ENCODE assay signal across 8 cellular contexts in the genomic region with DNA sequence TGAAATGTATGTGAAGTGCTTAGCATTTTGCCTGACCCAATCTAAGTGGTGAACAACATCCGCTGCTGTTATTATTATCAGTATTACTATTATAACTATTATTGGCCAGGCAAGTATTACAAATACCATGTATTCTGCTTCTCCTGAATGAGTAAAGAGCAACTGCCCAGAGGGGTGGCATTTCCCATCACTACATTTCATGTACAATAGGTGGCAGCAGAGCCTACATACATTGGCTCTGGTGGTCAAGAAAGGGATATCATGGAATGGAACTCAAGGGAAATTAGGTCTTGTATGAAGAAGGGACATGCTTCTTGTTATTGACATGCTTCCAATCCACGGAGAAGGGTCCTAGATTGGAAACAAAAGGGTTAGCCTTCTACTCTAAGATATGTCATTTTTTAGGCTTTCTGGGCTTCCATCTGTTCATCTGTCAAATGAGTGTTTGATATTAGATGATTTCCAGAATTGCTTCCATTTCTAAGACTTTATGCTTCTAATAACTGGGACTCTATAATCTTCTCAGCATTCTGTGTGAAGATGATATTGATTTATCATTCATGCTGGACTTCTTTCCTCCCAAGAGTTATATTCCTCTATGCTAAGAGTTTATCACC.
DNase-seq lines count a peak whose midpoint lies in the region; ATAC-seq, FAIRE-seq and TF ChIP-seq lines count a peak whose summit lies in the region.

No MANE protein-coding gene starts in this region.

- H3K36me3 ChIP-seq in right lobe of liver, result peaks cover 0 to 9% (median 2%) of the 10 kb centered on the region in 4 donors

- H3K4me1 ChIP-seq in A549 (no peaks in the 10 kb centered on the region), right lobe of liver (peaks cover 0 to 10% (median 2%) of the 10 kb centered on the region in 4 donors)

- H3K9me3 ChIP-seq in A549, result no peaks in the 10 kb centered on the region
- H3K9me3 ChIP-seq in right lobe of liver, result no peaks in the 10 kb centered on the region

- CTCF ChIA-PET in A549 (lab: Yijun Ruan, JAX), result interaction anchor here (0.7 to 1.9 kb wide), 4 partner anchors 11 to 180 kb away, joined by 3 to 7 read pairs (median 6); no protein-coding TSS in a partner anchor
- CTCF ChIA-PET in GM10248 (lab: Yijun Ruan, JAX), result interaction anchor here (0.6 to 1.9 kb wide), 9 partner anchors 8 to 267 kb away, joined by 3 to 8 read pairs (median 3); no protein-coding TSS in a partner anchor

- ATAC-seq in A549 (peak; percentile 95 to 99), right lobe of liver (peak; percentile 57 to 69 (median 65)), HG03571 (IDR thresholded peaks at IDR 0.05; ENCODE audit: unreplicated experiment) (no peak)

- H3K4me3 ChIP-seq in A549 (no peak overlapping the region), cardiac fibroblast (replicated peaks in 1 of 2; ENCODE audit: low read depth in 2 of 2, low read length in 2 of 2) (no peak overlapping the region), right lobe of liver (no peak overlapping the region)

- TF ChIP-seq EP300 in A549 (IDR thresholded peaks at IDR 0.05), result no peak

- DNase-seq in A549 (ENCODE audit: low read depth in 1 of 2, low spot score in 1 of 2), result peak; percentile 57 to 77
- peak; percentile 26 for DNase-seq in GM10248 (ENCODE audit: extremely low spot score)
- peak; percentile 60 for DNase-seq in HPDE6-E6E7 (ENCODE audit: extremely low spot score)
- peak; percentile 54 for DNase-seq in NOMO-1 treated with DMSO at 0.1 percent for 48 hours (lab: John Stamatoyannopoulos, UW; ENCODE audit: unreplicated experiment)
- DNase-seq in cardiac fibroblast (ENCODE audit: low read depth in 2 of 2), result peak; percentile 70 to 78
- no peak for DNase-seq in right lobe of liver
- DNase-seq in activated T-cell treated with anti-CD3 and anti-CD28 coated beads, Interleukin-2, amount 50 U/mL, for 1 hour, result no peak

- TF ChIP-seq RAD21 in A549 (conservative IDR thresholded peaks at IDR 0.05 in 1 of 2, IDR thresholded peaks at IDR 0.05 in 1 of 2), result peak; percentile 71 to 81

- 31% methylated on average over 2 of the region's 2 CpGs for WGBS in A549 (ENCODE audit: missing lambda C conversion rate)
- 72% methylated on average over 2 of the region's 2 CpGs for WGBS in right lobe of liver (ENCODE audit: insufficient coverage, low coverage, low lambda C conversion rate, missing lambda C conversion rate)

- TF ChIP-seq POLR2A in A549 (IDR thresholded peaks at IDR 0.05; ENCODE audit: low read length) (no peak), right lobe of liver (IDR thresholded peaks at IDR 0.05) (no peak)

- POLR2A ChIA-PET in A549 (lab: Yijun Ruan, JAX), result no interaction called here
- POLR2A ChIA-PET in GM10248 (lab: Yijun Ruan, JAX), result no interaction called here

- no peaks in the 10 kb centered on the region for H3K27me3 ChIP-seq in right lobe of liver

- TF ChIP-seq CTCF in A549 (IDR thresholded peaks at IDR 0.05) (peak; percentile 69), GM10248 (IDR thresholded peaks at IDR 0.05; ENCODE audit: control extremely low read depth, extremely low read depth, low read depth, missing control alignments) (peak; percentile 65), cardiac fibroblast (IDR thresholded peaks at IDR 0.05; ENCODE audit: low read depth, low read length) (peak; percentile 87), right lobe of liver (IDR thresholded peaks at IDR 0.05) (peak; percentile 40 to 84 (median 46))

- intact Hi-C loops in right lobe of liver (cut with DNase I), result no loop called here

- H3K27ac ChIP-seq in A549 (no peak overlapping the region), right lobe of liver (no peak overlapping the region)

- FAIRE-seq in A549 (lab: Jason Lieb, UNC), result peak; percentile 79

- no peak overlapping the region for H3K4me2 ChIP-seq in A549

TF ChIP-seq in A549, 52 proteins besides CTCF, POLR2A, EP300 and RAD21:
- TF ChIP-seq JUNB (IDR thresholded peaks at IDR 0.05) (no peak), BHLHE40 (IDR thresholded peaks at IDR 0.05; ENCODE audit: low read depth, low read length) (no peak), SMC3 (IDR thresholded peaks at IDR 0.05) (peak; percentile 61), REST (IDR thresholded peaks at IDR 0.05) (no peak)

Comparison
In these comparisons a context has a peak if more than half of its experiments do, and no peak if none do; other contexts are left out.
1. DNase-seq: peak in A549 (2 of 2), GM10248 (single experiment), HPDE6-E6E7 (single experiment), NOMO-1 treated with DMSO at 0.1 percent for 48 hours (single experiment) and cardiac fibroblast (2 of 2); none in right lobe of liver (0 of 3) and activated T-cell treated with anti-CD3 and anti-CD28 coated beads, Interleukin-2, amount 50 U/mL, for 1 hour (single experiment).
2. Peak in every context shown above with its lines, with median percentiles within 50 percentile points of each other: CTCF ChIP-seq.